Comparison of ENCODE assay signal across 1 cellular context in genomic region chr7:2523941-2524807, GRCh38.
TF ChIP-seq lines count a peak whose summit lies in the region.

No MANE protein-coding gene starts in this region.

TF ChIP-seq in A549, 52 proteins besides CTCF, POLR2A, EP300 and RAD21 (continued from another document):
- TF ChIP-seq EHF (CRISPR knock-in tag; IDR thresholded peaks at IDR 0.05) (no peak), KDM1A (IDR thresholded peaks at IDR 0.05; ENCODE audit: low read depth) (no peak), JUN (IDR thresholded peaks at IDR 0.05) (0 out of 5 replicates have a peak, but pooled peaks of 1 of the 2 experiments have one; percentile 29), GATA3 (IDR thresholded peaks at IDR 0.05; ENCODE audit: borderline replicate concordance) (0 out of 2 replicates have a peak, but pooled peaks have one; percentile 3)
